In the genomic region with DNA sequence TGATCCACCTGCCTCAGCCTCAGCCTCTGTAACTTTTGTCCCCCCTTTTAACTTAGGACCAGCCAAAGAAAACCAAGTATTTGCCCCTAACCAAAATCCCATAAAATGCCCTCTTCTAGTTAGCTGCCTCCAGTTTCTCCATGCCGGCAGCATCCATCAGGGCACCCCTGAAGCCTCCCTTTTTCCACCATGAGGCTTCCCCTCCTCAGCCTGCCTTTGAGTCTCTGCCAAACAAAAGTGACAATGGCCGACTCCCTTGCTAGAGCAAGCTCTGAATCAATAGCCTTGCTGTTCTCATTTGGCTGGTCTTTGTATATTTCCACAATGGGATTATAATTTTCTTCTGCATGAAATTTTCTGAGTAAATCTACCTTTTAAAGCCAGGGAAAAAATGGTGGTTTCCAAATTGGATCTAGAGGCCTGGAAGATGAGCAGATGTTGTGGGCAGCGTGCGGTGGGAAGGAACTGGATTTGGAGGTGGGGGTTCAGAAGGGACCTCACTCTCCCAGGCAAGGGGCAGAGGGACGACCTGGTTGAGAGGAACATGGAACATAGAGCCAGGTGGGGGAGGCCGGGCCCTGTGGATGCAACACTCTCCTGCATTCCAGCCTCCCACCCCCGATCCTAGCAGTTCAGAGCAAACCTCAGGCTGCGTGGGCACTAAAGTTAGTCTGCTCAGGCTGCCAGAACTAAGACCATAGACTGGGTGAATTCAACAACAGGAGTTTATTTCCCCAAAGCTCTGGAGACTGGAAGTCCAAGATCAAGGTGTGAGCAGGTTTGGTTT, we compare ENCODE assay signal across 1 cellular context.
TF ChIP-seq lines count a peak whose summit lies in the region.

No MANE protein-coding gene starts in this region.

TF ChIP-seq in IMR-90, 13 proteins besides CTCF, POLR2A, EP300 and RAD21:
- TF ChIP-seq MAZ (IDR thresholded peaks at IDR 0.05; ENCODE audit: borderline replicate concordance, low read depth, low read length) (no peak), CHD1 (IDR thresholded peaks at IDR 0.05; ENCODE audit: low read depth, low read length) (no peak), MAFK (IDR thresholded peaks at IDR 0.05; ENCODE audit: low read depth, low read length) (no peak), CEBPB (IDR thresholded peaks at IDR 0.05; ENCODE audit: low read depth, low read length) (no peak), RCOR1 (IDR thresholded peaks at IDR 0.05; ENCODE audit: insufficient replicate concordance, low read length) (no peak), FOS (IDR thresholded peaks at IDR 0.05; ENCODE audit: low read depth, low read length) (no peak), MXI1 (IDR thresholded peaks at IDR 0.05; ENCODE audit: borderline replicate concordance, low read depth, low read length) (no peak), NFE2L2 (IDR thresholded peaks at IDR 0.05; ENCODE audit: low read depth, low read length) (no peak)
